In the genomic region with DNA sequence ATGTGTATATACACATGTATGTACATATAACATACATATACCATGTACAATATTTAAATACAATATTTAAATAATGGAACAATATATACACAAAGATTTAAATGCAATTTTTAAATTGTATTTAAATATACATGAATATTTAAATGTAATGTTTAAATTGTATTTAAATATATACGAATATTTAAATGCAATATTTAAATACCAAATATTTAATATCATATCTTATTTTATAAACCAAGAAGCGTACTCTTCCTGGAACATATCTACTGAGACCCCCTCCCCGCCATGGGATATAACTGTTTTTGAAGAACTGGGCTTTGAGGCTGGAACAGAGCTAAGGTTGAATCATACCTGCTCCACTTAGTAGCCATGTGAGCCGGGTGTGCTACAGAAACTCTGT, we compare ENCODE assay signal across 27 cellular contexts. TPM values are rescaled to one million over a fixed set of nuclear protein-coding genes. Genes with fewer than 3 reads are reported as not detected.
DNase-seq lines count a peak whose midpoint lies in the region; ATAC-seq and FAIRE-seq lines count a peak whose summit lies in the region.
"Had no signal": no experiment of that assay in that cellular context is flagged by ENCODE, and none has a peak within 500 bp of the region (broad histone marks: within the 10 kb centered on the region; RNA-seq: fewer than 3 reads in every experiment).

No MANE protein-coding gene starts in this region.

- peak; percentile 88 for FAIRE-seq in A204.1 (lab: Jason Lieb, UNC)
- FAIRE-seq in TTC549 (lab: Jason Lieb, UNC), result peak; percentile 60
- peak; percentile 96 for FAIRE-seq in frontal cortex (lab: Jason Lieb, UNC)
- peak; percentile 61 for FAIRE-seq in small intestine (lab: Jason Lieb, UNC)
- FAIRE-seq: A549, D721Med, GM12891, GM18507, GM19239 had no signal

- no peaks in the 10 kb centered on the region for H3K9me3 ChIP-seq in small intestine (ENCODE audit: control insufficient read depth, low read depth)
- H3K9me3 ChIP-seq: BE2C had no signal

- no peaks in the 10 kb centered on the region for H3K4me1 ChIP-seq in small intestine (ENCODE audit: control insufficient read depth in 2 of 2, insufficient read depth in 1 of 2, low read depth in 1 of 2, low read length in 1 of 2)
- H3K4me1 ChIP-seq: A549 had no signal

- no peak for ATAC-seq in HG03439 (IDR thresholded peaks at IDR 0.05; ENCODE audit: unreplicated experiment)
- ATAC-seq: A549, GM23338, HCT116 had no signal

- no peaks in the 10 kb centered on the region for H3K36me3 ChIP-seq in small intestine (ENCODE audit: control insufficient read depth in 2 of 2, insufficient read depth in 2 of 2, low read length in 2 of 2)
- H3K36me3 ChIP-seq: BE2C; BLaER1 treated with 17β-estradiol and CSF1 and Interleukin-3, amounts not matched to agents 10 nM and 100 nM had no signal

- WGBS in small intestine, 3 donors, result 77 to 89% (median 87%) methylated on average over 4 of the region's 4 CpGs

- H3K27ac ChIP-seq in small intestine (ENCODE audit: low read depth in 1 of 2, low read length in 1 of 2), result no peak overlapping the region
- H3K27ac ChIP-seq: 22Rv1; A549; BLaER1 treated with 17β-estradiol and CSF1 and Interleukin-3, amounts not matched to agents 10 nM and 100 nM had no signal

- H3K27me3 ChIP-seq in small intestine (ENCODE audit: control insufficient read depth in 2 of 2, insufficient read depth in 2 of 2, low read length in 2 of 2), result no peaks in the 10 kb centered on the region
- H3K27me3 ChIP-seq: BE2C; BLaER1 treated with 17β-estradiol and CSF1 and Interleukin-3, amounts not matched to agents 10 nM and 100 nM had no signal

- H3K4me3 ChIP-seq in small intestine (ENCODE audit: low read depth in 1 of 2, low read length in 2 of 2), result no peak overlapping the region
- H3K4me3 ChIP-seq: A549; BLaER1 treated with 17β-estradiol and CSF1 and Interleukin-3, amounts not matched to agents 10 nM and 100 nM; GM23338 had no signal

- no peak for DNase-seq in frontal cortex (ENCODE audit: low spot score in 2 of 2)
- DNase-seq in small intestine, result no peak
- no peak for DNase-seq in activated CD4-positive, CD25-positive, alpha-beta regulatory T cell treated with anti-CD3 and anti-CD28 coated beads, Interleukin-2, amount 50 U/mL, for 72 hours
- DNase-seq in NCI-H1694 (lab: John Stamatoyannopoulos, UW), result no peak
- DNase-seq: ACHN; AML-193; BE2C; CD4-positive, alpha-beta T cell; CD8-positive, alpha-beta memory T cell; DMS 273 treated with DMSO at 0.1 percent for 48 hours; DMS79; EL; GF-D8; H9 had no signal

RNA-seq across cellular contexts. Expression of a gene that starts 29.8 kb away (rescaled TPM):
- 47.7 TPM for total RNA-seq in frontal cortex
- 1 to 10 TPM in 1 of 3 donors, under 1 TPM in 2; 0.22 to 4.2 (median 0.27) TPM for polyA plus RNA-seq in small intestine
- total RNA-seq: CD4-positive, alpha-beta T cell; CD8-positive, alpha-beta memory T cell had no signal
- polyA plus RNA-seq: A549; CD14-positive monocyte; CD8-positive, alpha-beta memory T cell had no signal
